8 cellular contexts compared by ENCODE assay signal in genomic region chr1:230917284-230918135, GRCh38. TPM values are rescaled to one million over a fixed set of nuclear protein-coding genes. Genes with fewer than 3 reads are reported as not detected.
DNase-seq lines count a peak whose midpoint lies in the region; TF ChIP-seq lines count a peak whose summit lies in the region.

No MANE protein-coding gene starts in this region.

- peak; percentile 43 to 83 (median 74) for TF ChIP-seq CTCF in Peyer's patch (IDR thresholded peaks at IDR 0.05)
- TF ChIP-seq CTCF in fibroblast of pulmonary artery (IDR thresholded peaks at IDR 0.05; ENCODE audit: low read length, missing control alignments) = peak; percentile 74

- no peak overlapping the region for H2BK12ac ChIP-seq in neuronal stem cell (ENCODE audit: low read length)

- no peak overlapping the region for H3K14ac ChIP-seq in neuronal stem cell (ENCODE audit: low read length)

- TF ChIP-seq POLR2A in Peyer's patch (IDR thresholded peaks at IDR 0.05) = no peak

- no peak overlapping the region for H3K4ac ChIP-seq in neuronal stem cell (ENCODE audit: low read length)

- no peak overlapping the region for H4K91ac ChIP-seq in neuronal stem cell (ENCODE audit: low read depth, low read length, poor library complexity)

- H3K79me1 ChIP-seq in neuronal stem cell (ENCODE audit: low read depth, low read length) = peaks cover 2% of the 10 kb centered on the region

- no peak overlapping the region for H2BK120ac ChIP-seq in neuronal stem cell (ENCODE audit: low read depth, low read length)

- H2AK5ac ChIP-seq in neuronal stem cell (ENCODE audit: low read depth, low read length) = no peak overlapping the region

- H3K27ac ChIP-seq in Peyer's patch = no peak overlapping the region
- no peak overlapping the region for H3K27ac ChIP-seq in neuronal stem cell (replicated peaks; ENCODE audit: low read length)
- peak overlapping the region; percentile 66 for H3K27ac ChIP-seq in substantia nigra (ENCODE audit: low read depth, low read length, poor library complexity, severe bottlenecking)

- DNase-seq in NCI-H1417 (lab: John Stamatoyannopoulos, UW) = peak; percentile 49 to 81 (median 71)
- DNase-seq in NCI-H1417 treated with DMSO at 0.1 percent for 48 hours (lab: John Stamatoyannopoulos, UW) = no peak
- peak; percentile 76 for DNase-seq in HuH-7 (ENCODE audit: low spot score)
- DNase-seq in Peyer's patch = peak; percentile 68 to 94 (median 86)
- peak; percentile 47 for DNase-seq in activated T-helper 1 cell treated with Interleukin-2 at 50 U/mL for 16 hours (ENCODE audit: low read depth)
- DNase-seq in fibroblast of pulmonary artery (ENCODE audit: low read depth) = peak; percentile 81
- peak; percentile 84 for DNase-seq in neuronal stem cell (ENCODE audit: low spot score)
- DNase-seq in substantia nigra (lab: John Stamatoyannopoulos, UW) = peak in 43 of 49 donors; percentile 12 to 88 (median 55)

- WGBS in neuronal stem cell (ENCODE audit: extremely low coverage in 2 of 2, insufficient read length in 2 of 2, insufficient replicate concordance in 1 of 2), 2 donors = no CpG with 5 or more reads among the region's 15 CpGs

- no peaks in the 10 kb centered on the region for H3K27me3 ChIP-seq in Peyer's patch
- no peaks in the 10 kb centered on the region for H3K27me3 ChIP-seq in neuronal stem cell (ENCODE audit: control insufficient read depth in 3 of 3, insufficient read depth in 3 of 3, low read depth in 1 of 3, low read length in 3 of 3)

- no peak overlapping the region for H3K4me3 ChIP-seq in Peyer's patch
- H3K4me3 ChIP-seq in fibroblast of pulmonary artery (replicated peaks; ENCODE audit: low read depth, low read length) = no peak overlapping the region
- H3K4me3 ChIP-seq in neuronal stem cell (ENCODE audit: low read length in 2 of 2) = no peak overlapping the region

- H3K4me1 ChIP-seq in Peyer's patch = no peaks in the 10 kb centered on the region
- H3K4me1 ChIP-seq in neuronal stem cell (ENCODE audit: control insufficient read depth in 2 of 2, insufficient read depth in 1 of 2, low read depth in 1 of 2, low read length in 2 of 2) = peaks cover 0 to 2% of the 10 kb centered on the region in 2 donors

- no peak overlapping the region for H2BK15ac ChIP-seq in neuronal stem cell (ENCODE audit: low read length)

- no peak overlapping the region for H4K8ac ChIP-seq in neuronal stem cell (ENCODE audit: low read depth, low read length)

- H3K36me3 ChIP-seq in Peyer's patch = peaks cover 0 to 39% (median 0%) of the 10 kb centered on the region in 3 donors
- peaks cover 13 to 43% of the 10 kb centered on the region in 2 donors for H3K36me3 ChIP-seq in neuronal stem cell (replicated peaks in 1 of 2; ENCODE audit: control insufficient read depth in 2 of 2, insufficient read depth in 2 of 2, low read length in 2 of 2)

- no peak overlapping the region for H2BK5ac ChIP-seq in neuronal stem cell (ENCODE audit: low read length)

- no peak overlapping the region for H2AFZ ChIP-seq in neuronal stem cell (ENCODE audit: low read length)

- H3K23ac ChIP-seq in neuronal stem cell (ENCODE audit: low read depth, low read length, poor library complexity) = no peak overlapping the region

- no peak overlapping the region for H3K4me2 ChIP-seq in neuronal stem cell (ENCODE audit: insufficient read depth, low read length, poor library complexity, severe bottlenecking)

- H3K9ac ChIP-seq in neuronal stem cell (ENCODE audit: low read depth, low read length, poor library complexity) = no peak overlapping the region

- no peak overlapping the region for H3K18ac ChIP-seq in neuronal stem cell (ENCODE audit: low read length)

- H3K9me3 ChIP-seq in Peyer's patch = no peaks in the 10 kb centered on the region
- no peaks in the 10 kb centered on the region for H3K9me3 ChIP-seq in neuronal stem cell (replicated peaks in 1 of 2; ENCODE audit: control insufficient read depth in 2 of 2, insufficient read depth in 1 of 2, low read depth in 1 of 2, low read length in 2 of 2)

RNA-seq across cellular contexts. Expression of gene C1orf198, which starts 49.2 kb away (rescaled TPM):
- total RNA-seq in Peyer's patch = 10 to 100 TPM; 10.3 to 14.0 (median 11.4) TPM
- polyA plus RNA-seq in neuronal stem cell (2013, experiment 1 of 2) = 39.0 TPM
- polyA plus RNA-seq in neuronal stem cell (2013, experiment 2 of 2) = 39.1 TPM
